In the genomic region with DNA sequence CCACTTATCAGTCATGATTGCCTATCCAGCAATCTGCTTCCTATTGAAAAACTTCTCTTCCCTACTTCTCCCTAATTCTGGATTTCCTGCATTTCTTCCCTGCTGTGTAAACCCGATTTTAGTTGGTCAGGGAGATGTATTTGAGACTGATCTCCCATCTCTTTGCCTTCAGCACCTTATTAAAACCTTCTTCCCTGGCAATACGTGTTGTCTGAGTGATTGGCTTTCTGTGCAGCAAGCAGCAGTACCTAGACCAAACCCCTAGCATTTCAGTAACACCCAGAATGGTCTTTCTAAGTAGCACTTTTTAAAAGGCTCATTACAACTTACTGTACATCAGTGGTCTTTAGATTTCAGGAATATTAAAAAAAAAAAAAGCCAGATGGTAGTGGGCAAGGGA, we compare ENCODE assay signal across 38 cellular contexts.
"Had no signal": no experiment of that assay in that cellular context is flagged by ENCODE, and none has a peak within 500 bp of the region (broad histone marks: within the 10 kb centered on the region; RNA-seq: fewer than 3 reads in every experiment).

No MANE protein-coding gene starts in this region.

- H3K36me3 Mint-ChIP-seq: activated naive CD4-positive, alpha-beta T cell treated with anti-CD3 and anti-CD28 coated beads, Interleukin-2, amount 10 ng/mL, durations not matched to agents 7 days and 5 days; activated naive CD4-positive, alpha-beta T cell treated with anti-CD3 and anti-CD28 coated beads, Interleukin-2, amount 50 U/mL, for 24 hours; activated naive CD4-positive, alpha-beta T cell treated with anti-CD3 and anti-CD28 coated beads, Interleukin-2, amount 50 U/mL, for 72 hours; activated naive CD8-positive, alpha-beta T cell; activated naive CD8-positive, alpha-beta T cell treated with anti-CD3 and anti-CD28 coated beads for 36 hours; activated naive CD8-positive, alpha-beta T cell treated with anti-CD3 and anti-CD28 coated beads, Interleukin-2, amount 10 ng/mL, durations not matched to agents 7 days and 5 days; brain had no signal

- H3K4me1 ChIP-seq: adrenal gland, ascending aorta, breast epithelium had no signal

- H3K4me3 Mint-ChIP-seq: activated naive CD4-positive, alpha-beta T cell treated with anti-CD3 and anti-CD28 coated beads for 36 hours; activated naive CD4-positive, alpha-beta T cell treated with anti-CD3 and anti-CD28 coated beads, Interleukin-2, amount 10 ng/mL, durations not matched to agents 7 days and 5 days; activated naive CD4-positive, alpha-beta T cell treated with anti-CD3 and anti-CD28 coated beads, Interleukin-2, amount 50 U/mL, for 24 hours; activated naive CD8-positive, alpha-beta T cell; activated naive CD8-positive, alpha-beta T cell treated with anti-CD3 and anti-CD28 coated beads for 36 hours; activated naive CD8-positive, alpha-beta T cell treated with anti-CD3 and anti-CD28 coated beads, Interleukin-2, amount 10 ng/mL, durations not matched to agents 7 days and 5 days; activated naive CD8-positive, alpha-beta T cell treated with anti-CD3 and anti-CD28 coated beads, Interleukin-2, amount 50 U/mL, for 24 hours; activated T-cell treated with anti-CD3 and anti-CD28 coated beads, Interleukin-2, amount 50 U/mL, for 24 hours; activated T-cell treated with anti-CD3 and anti-CD28 coated beads, Interleukin-2, amount 50 U/mL, for 4 hours; activated T-cell treated with anti-CD3 and anti-CD28 coated beads, Interleukin-2, amount 50 U/mL, for 72 hours; activated T-helper 1 cell treated with anti-CD3 and anti-CD28 coated beads, Interleukin-12 subunit alpha, Interleukin-12 subunit beta, Interleukin-2, Interleukin-4 antibody, amounts not matched to agents 30 ng/mL and 10 ng/mL and 1 ng/mL, durations not matched to agents 14 hours and 24 hours and 36 hours; activated T-helper 17 cell treated with anti-CD3 and anti-CD28 coated beads, Interleukin-2, amount 50 U/mL, for 72 hours; brain; central memory CD8-positive, alpha-beta T cell had no signal

- H3K4me3 ChIP-seq: adrenal gland, ascending aorta, body of pancreas, breast epithelium, cardiac muscle cell had no signal

- H3K27me3 ChIP-seq: adrenal gland, ascending aorta, body of pancreas, brain microvascular endothelial cell, breast epithelium, cardiac muscle cell had no signal

- H3K9me3 ChIP-seq: ascending aorta, body of pancreas, breast epithelium had no signal

- H3K4me1 Mint-ChIP-seq: activated naive CD4-positive, alpha-beta T cell treated with anti-CD3 and anti-CD28 coated beads, Interleukin-2, amount 10 ng/mL, durations not matched to agents 7 days and 5 days; activated naive CD4-positive, alpha-beta T cell treated with anti-CD3 and anti-CD28 coated beads, Interleukin-2, amount 50 U/mL, for 24 hours; activated naive CD8-positive, alpha-beta T cell treated with anti-CD3 and anti-CD28 coated beads for 36 hours; activated naive CD8-positive, alpha-beta T cell treated with anti-CD3 and anti-CD28 coated beads, Interleukin-2, amount 10 ng/mL, durations not matched to agents 7 days and 5 days; activated naive CD8-positive, alpha-beta T cell treated with anti-CD3 and anti-CD28 coated beads, Interleukin-2, amount 50 U/mL, for 24 hours; activated T-helper 17 cell treated with anti-CD3 and anti-CD28 coated beads, Interleukin-2, amount 50 U/mL, for 72 hours; central memory CD8-positive, alpha-beta T cell had no signal

- H3K27me3 Mint-ChIP-seq: activated naive CD4-positive, alpha-beta T cell treated with anti-CD3 and anti-CD28 coated beads, Interleukin-2, amount 50 U/mL, for 24 hours; activated naive CD8-positive, alpha-beta T cell; activated naive CD8-positive, alpha-beta T cell treated with anti-CD3 and anti-CD28 coated beads, Interleukin-2, amount 10 ng/mL, durations not matched to agents 7 days and 5 days; activated T-cell treated with anti-CD3 and anti-CD28 coated beads, Interleukin-2, amount 50 U/mL, for 24 hours; activated T-helper 17 cell treated with anti-CD3 and anti-CD28 coated beads, Interleukin-2, amount 50 U/mL, for 72 hours had no signal

- H3K9me3 Mint-ChIP-seq: activated naive CD4-positive, alpha-beta T cell treated with anti-CD3 and anti-CD28 coated beads for 36 hours; activated naive CD4-positive, alpha-beta T cell treated with anti-CD3 and anti-CD28 coated beads, Interleukin-2, amount 10 ng/mL, durations not matched to agents 7 days and 5 days; activated naive CD4-positive, alpha-beta T cell treated with anti-CD3 and anti-CD28 coated beads, Interleukin-2, amount 50 U/mL, for 24 hours; activated naive CD8-positive, alpha-beta T cell treated with anti-CD3 and anti-CD28 coated beads, Interleukin-2, amount 10 ng/mL, durations not matched to agents 7 days and 5 days; activated T-helper 1 cell treated with anti-CD3 and anti-CD28 coated beads, Interleukin-12 subunit alpha, Interleukin-12 subunit beta, Interleukin-2, Interleukin-4 antibody, amounts not matched to agents 30 ng/mL and 10 ng/mL and 1 ng/mL, durations not matched to agents 14 hours and 24 hours and 36 hours; activated T-helper 2 cell treated with anti-CD3 and anti-CD28 coated beads, Interferon-gamma antibody, Interleukin-2, Interleukin-4, amounts not matched to agents 10 μg/mL and 5 μg/mL and 100 μg/mL, durations not matched to agents 14 hours and 24 hours and 36 hours had no signal

- H3K27ac Mint-ChIP-seq: activated naive CD4-positive, alpha-beta T cell treated with anti-CD3 and anti-CD28 coated beads for 36 hours; activated naive CD4-positive, alpha-beta T cell treated with anti-CD3 and anti-CD28 coated beads, Interleukin-2, amount 10 ng/mL, durations not matched to agents 7 days and 5 days; activated naive CD4-positive, alpha-beta T cell treated with anti-CD3 and anti-CD28 coated beads, Interleukin-2, amount 50 U/mL, for 24 hours; activated naive CD4-positive, alpha-beta T cell treated with anti-CD3 and anti-CD28 coated beads, Interleukin-2, amount 50 U/mL, for 72 hours; activated naive CD8-positive, alpha-beta T cell; activated naive CD8-positive, alpha-beta T cell treated with anti-CD3 and anti-CD28 coated beads for 36 hours; activated naive CD8-positive, alpha-beta T cell treated with anti-CD3 and anti-CD28 coated beads, Interleukin-2, amount 10 ng/mL, durations not matched to agents 7 days and 5 days; activated naive CD8-positive, alpha-beta T cell treated with anti-CD3 and anti-CD28 coated beads, Interleukin-2, amount 50 U/mL, for 24 hours; activated T-cell treated with anti-CD3 and anti-CD28 coated beads, Interleukin-2, amount 50 U/mL, for 24 hours; activated T-cell treated with anti-CD3 and anti-CD28 coated beads, Interleukin-2, amount 50 U/mL, for 72 hours; activated T-helper 1 cell treated with anti-CD3 and anti-CD28 coated beads, Interleukin-12 subunit alpha, Interleukin-12 subunit beta, Interleukin-2, Interleukin-4 antibody, amounts not matched to agents 30 ng/mL and 10 ng/mL and 1 ng/mL, durations not matched to agents 14 hours and 24 hours and 36 hours; activated T-helper 17 cell treated with anti-CD3 and anti-CD28 coated beads, Interleukin-2, amount 50 U/mL, for 72 hours; activated T-helper 2 cell treated with anti-CD3 and anti-CD28 coated beads, Interferon-gamma antibody, Interleukin-2, Interleukin-4, amounts not matched to agents 10 μg/mL and 5 μg/mL and 100 μg/mL, durations not matched to agents 14 hours and 24 hours and 36 hours; brain had no signal

- H3K36me3 ChIP-seq: adrenal gland, ascending aorta, brain microvascular endothelial cell, breast epithelium, cardiac muscle cell had no signal

- DNase-seq: activated effector memory CD4-positive, alpha-beta T cell treated with anti-CD3 and anti-CD28 coated beads, Interleukin-2, amount 50 U/mL, for 16 hours; activated effector memory CD4-positive, alpha-beta T cell treated with Interleukin-2 at 50 U/mL for 16 hours; activated gamma-delta T cell; activated gamma-delta T cell treated with Interleukin-2 at 50 U/mL for 16 hours; activated naive CD4-positive, alpha-beta T cell; activated naive CD4-positive, alpha-beta T cell treated with anti-CD3 and anti-CD28 coated beads for 36 hours; activated naive CD4-positive, alpha-beta T cell treated with anti-CD3 and anti-CD28 coated beads, Interleukin-2, amount 10 ng/mL, durations not matched to agents 7 days and 5 days; activated naive CD4-positive, alpha-beta T cell treated with anti-CD3 and anti-CD28 coated beads, Interleukin-2, amount 50 U/mL, for 16 hours; activated naive CD4-positive, alpha-beta T cell treated with Interleukin-2 at 50 U/mL for 16 hours; activated naive CD8-positive, alpha-beta T cell treated with anti-CD3 and anti-CD28 coated beads for 36 hours; activated naive CD8-positive, alpha-beta T cell treated with anti-CD3 and anti-CD28 coated beads, Interleukin-2, amount 10 ng/mL, durations not matched to agents 7 days and 5 days; activated naive CD8-positive, alpha-beta T cell treated with anti-CD3 and anti-CD28 coated beads, Interleukin-2, amount 50 U/mL, for 24 hours; activated T-cell treated with anti-CD3 and anti-CD28 coated beads, Interleukin-2, amount 50 U/mL, for 1 hour; activated T-cell treated with anti-CD3 and anti-CD28 coated beads, Interleukin-2, amount 50 U/mL, for 24 hours; activated T-cell treated with anti-CD3 and anti-CD28 coated beads, Interleukin-2, amount 50 U/mL, for 4 hours; activated T-cell treated with anti-CD3 and anti-CD28 coated beads, Interleukin-2, amount 50 U/mL, for 48 hours; activated T-cell treated with anti-CD3 and anti-CD28 coated beads, Interleukin-2, amount 50 U/mL, for 72 hours; adrenal gland; amniotic stem cell; amygdala; anterior cingulate cortex; aorta; body of pancreas; brain microvascular endothelial cell; caudate nucleus; central memory CD4-positive, alpha-beta T cell; cerebellar nuclear complex had no signal

- H3K27ac ChIP-seq: adrenal gland, ascending aorta, body of pancreas, brain microvascular endothelial cell, breast epithelium, cardiac muscle cell had no signal
